Comparison of ENCODE assay signal across 21 cellular contexts in the genomic region with DNA sequence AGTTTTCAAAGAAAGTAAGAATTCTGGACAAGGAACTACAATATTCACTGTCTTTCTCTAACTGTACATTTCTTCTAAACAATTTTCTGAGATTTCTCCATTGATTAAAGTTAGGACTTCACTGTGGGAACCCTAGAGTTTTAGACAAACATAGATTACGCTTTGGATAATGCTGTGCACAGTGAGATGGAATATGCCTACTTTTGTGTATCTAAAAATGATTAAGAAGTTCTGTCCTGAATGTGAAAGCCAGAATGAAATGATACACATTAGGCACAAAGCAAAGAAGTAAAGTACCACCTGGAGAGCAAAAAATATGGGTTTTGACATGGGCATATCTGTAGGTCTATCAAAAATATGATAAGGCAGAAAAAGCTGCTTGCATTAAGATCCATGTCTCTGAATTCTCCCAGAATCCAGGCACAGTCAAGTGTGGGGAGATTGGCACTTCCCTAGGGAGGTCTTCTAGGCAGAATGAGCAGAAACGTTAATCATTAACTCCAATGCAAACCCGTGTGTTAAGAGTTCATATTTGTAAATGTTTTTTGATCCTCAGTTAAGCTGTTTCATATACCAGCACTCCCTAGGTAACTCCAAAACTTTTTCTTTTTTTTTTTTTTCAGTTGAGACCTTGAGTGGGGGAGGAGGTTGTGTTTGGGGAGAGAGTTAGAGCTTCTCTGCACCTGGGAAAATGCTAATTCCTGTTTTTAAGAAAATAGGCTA.
DNase-seq lines count a peak whose midpoint lies in the region; ATAC-seq and TF ChIP-seq lines count a peak whose summit lies in the region.
"Had no signal": no experiment of that assay in that cellular context is flagged by ENCODE, and none has a peak within 500 bp of the region (broad histone marks: within the 10 kb centered on the region; RNA-seq: fewer than 3 reads in every experiment).

No MANE protein-coding gene starts in this region.

- peak; percentile 76 for DNase-seq in Caki2 (ENCODE audit: low read depth)
- DNase-seq in RWPE2 (ENCODE audit: low spot score): no peak
- DNase-seq in kidney epithelial cell (ENCODE audit: low read depth): peak; percentile 57
- no peak for DNase-seq in progenitor cell of endocrine pancreas (ENCODE audit: low spot score, unreplicated experiment)
- DNase-seq in stimulated activated CD4-positive, alpha-beta T cell treated with anti-CD3 and anti-CD28 coated beads, Interleukin-12 subunit alpha, Interleukin-12 subunit beta, amount 100 ng/mL, for 4 hours: no peak
- DNase-seq in UCSD-AML1 (lab: John Stamatoyannopoulos, UW; ENCODE audit: unreplicated experiment): no peak
- DNase-seq in AG20443 (ENCODE audit: low spot score): no peak
- DNase-seq: activated CD4-positive, alpha-beta T cell treated with anti-CD3 and anti-CD28 coated beads for 1 hour; activated gamma-delta T cell treated with Interleukin-2 at 50 U/mL for 16 hours; amygdala; CD8-positive, alpha-beta T cell; cerebellar nuclear complex; endodermal cell; KBM-7; NCI-H1048; NCI-H2081 treated with DMSO at 0.1 percent for 48 hours; NCI-H510A treated with DMSO at 0.1 percent for 48 hours had no signal

- in situ Hi-C loops in Caki2 (cut with HindIII; ENCODE audit: low pct_unique_long_range_greater_than_20kb, low sequenced_read_pairs): no loop called here

- peak overlapping the region; percentile 72 for H3K27ac Mint-ChIP-seq in progenitor cell of endocrine pancreas
- H3K27ac Mint-ChIP-seq: CD8-positive, alpha-beta T cell; endodermal cell; memory B cell; stimulated activated naive CD8-positive, alpha-beta T cell treated with anti-CD3 and anti-CD28 coated beads, Interleukin-15, Interleukin-2, amounts not matched to agents 100 ng/mL and 50 ng/mL, for 24 hours had no signal

- peaks cover 41% of the 10 kb centered on the region for H3K4me1 Mint-ChIP-seq in progenitor cell of endocrine pancreas (ENCODE audit: low read depth)

- H3K27me3 Mint-ChIP-seq in progenitor cell of endocrine pancreas: no peaks in the 10 kb centered on the region
- H3K27me3 Mint-ChIP-seq: memory B cell; stimulated activated naive CD8-positive, alpha-beta T cell treated with anti-CD3 and anti-CD28 coated beads, Interleukin-15, Interleukin-2, amounts not matched to agents 100 ng/mL and 50 ng/mL, for 24 hours had no signal

- H3K4me3 ChIP-seq in RWPE2 (ENCODE audit: severe bottlenecking) (no peak overlapping the region), kidney epithelial cell (ENCODE audit: low read depth, low read length) (no peak overlapping the region)
- H3K4me3 ChIP-seq: upper lobe of left lung had no signal

- no peaks in the 10 kb centered on the region for H3K36me3 ChIP-seq in RWPE2 (ENCODE audit: low read depth)
- no peaks in the 10 kb centered on the region for H3K36me3 ChIP-seq in kidney epithelial cell (ENCODE audit: control insufficient read depth, insufficient read depth, low read length)
- H3K36me3 ChIP-seq: upper lobe of left lung had no signal

- H3K9me3 Mint-ChIP-seq in progenitor cell of endocrine pancreas (ENCODE audit: low read depth): peaks cover 2% of the 10 kb centered on the region
- H3K9me3 Mint-ChIP-seq: CD8-positive, alpha-beta T cell; endodermal cell; stimulated activated naive CD8-positive, alpha-beta T cell treated with anti-CD3 and anti-CD28 coated beads, Interleukin-15, Interleukin-2, amounts not matched to agents 100 ng/mL and 50 ng/mL, for 24 hours had no signal

- TF ChIP-seq CTCF in RWPE2 (IDR thresholded peaks at IDR 0.05; ENCODE audit: poor library complexity, severe bottlenecking) (no peak), kidney epithelial cell (IDR thresholded peaks at IDR 0.05; ENCODE audit: insufficient read depth, low read length, poor library complexity, severe bottlenecking) (no peak), progenitor cell of endocrine pancreas (IDR thresholded peaks at IDR 0.05; ENCODE audit: unreplicated experiment) (no peak)

- ATAC-seq in RWPE2 (ENCODE audit: low read depth) (peak; percentile 21; the same call in 1 of the 3 replicates), GM18517 (IDR thresholded peaks at IDR 0.05; ENCODE audit: unreplicated experiment) (no peak)
- ATAC-seq: CD8-positive, alpha-beta T cell had no signal

- no peaks in the 10 kb centered on the region for H3K9me3 ChIP-seq in RWPE2 (ENCODE audit: severe bottlenecking)
- H3K9me3 ChIP-seq: upper lobe of left lung had no signal

- no peaks in the 10 kb centered on the region for H3K27me3 ChIP-seq in RWPE2 (ENCODE audit: insufficient read depth, poor library complexity, severe bottlenecking)
- no peaks in the 10 kb centered on the region for H3K27me3 ChIP-seq in kidney epithelial cell (ENCODE audit: control insufficient read depth, insufficient read depth, low read length)
- H3K27me3 ChIP-seq: upper lobe of left lung had no signal

- H3K4me1 ChIP-seq in RWPE2 (ENCODE audit: insufficient read depth, poor library complexity, severe bottlenecking): peaks cover 16% of the 10 kb centered on the region

- no peaks in the 10 kb centered on the region for H3K36me3 Mint-ChIP-seq in progenitor cell of endocrine pancreas (ENCODE audit: insufficient read depth)
- H3K36me3 Mint-ChIP-seq: CD8-positive, alpha-beta T cell; memory B cell had no signal

- H3K27ac ChIP-seq in RWPE2 (ENCODE audit: poor library complexity, severe bottlenecking): peak overlapping the region; percentile 53
- H3K27ac ChIP-seq: upper lobe of left lung had no signal

- H3K4me3 Mint-ChIP-seq in progenitor cell of endocrine pancreas (ENCODE audit: low read depth): peak overlapping the region; percentile 54
- H3K4me3 Mint-ChIP-seq: CD8-positive, alpha-beta T cell; endodermal cell; memory B cell; stimulated activated naive CD8-positive, alpha-beta T cell treated with anti-CD3 and anti-CD28 coated beads, Interleukin-15, Interleukin-2, amounts not matched to agents 100 ng/mL and 50 ng/mL, for 24 hours had no signal

Comparison
In these comparisons a context has a peak if more than half of its experiments do, and no peak if none do; other contexts are left out.
1. DNase-seq: peak in Caki2 (single experiment) and kidney epithelial cell (single experiment); none in RWPE2 (single experiment), progenitor cell of endocrine pancreas (single experiment), stimulated activated CD4-positive, alpha-beta T cell treated with anti-CD3 and anti-CD28 coated beads, Interleukin-12 subunit alpha, Interleukin-12 subunit beta, amount 100 ng/mL, for 4 hours (single experiment), UCSD-AML1 (single experiment) and AG20443 (single experiment).